ENCODE assay signal across 28 cellular contexts in genomic region chr15:45100884-45101622, GRCh38. TPM values are rescaled to one million over a fixed set of nuclear protein-coding genes. Genes with fewer than 3 reads are reported as not detected.
"Had no signal": no experiment of that assay in that cellular context is flagged by ENCODE, and none has a peak within 500 bp of the region (broad histone marks: within the 10 kb centered on the region; RNA-seq: fewer than 3 reads in every experiment).

No MANE protein-coding gene starts in this region.

- H3K79me2 ChIP-seq: hepatocyte had no signal

- H3K27ac Mint-ChIP-seq: activated B cell treated with CpG ODN at 0.5 μM for 24 hours; activated CD8-positive, alpha-beta T cell treated with anti-CD3 and anti-CD28 coated beads for 36 hours; activated naive CD4-positive, alpha-beta T cell treated with anti-CD3 and anti-CD28 coated beads, Interleukin-2, amount 10 ng/mL, durations not matched to agents 7 days and 5 days; activated naive CD8-positive, alpha-beta T cell treated with anti-CD3 and anti-CD28 coated beads, Interleukin-2, amount 50 U/mL, for 24 hours; activated T-helper 17 cell treated with anti-CD3 and anti-CD28 coated beads, Interleukin-2, amount 50 U/mL, for 72 hours; brain; endodermal cell; natural killer cell treated with Interleukin-12 subunit alpha and Interleukin-12 subunit beta and Interleukin-15 and Interleukin-18, amount 100 ng/mL, for 72 hours; stimulated activated memory B cell treated with anti-CD40 and anti-IgM and Interleukin-4, amounts not matched to agents 10 μg/mL and 1 μg/mL and 100 μg/mL, for 72 hours had no signal

- H3K9me3 ChIP-seq: colonic mucosa, lower lobe of right lung, prostate gland, right atrium auricular region, thoracic aorta, upper lobe of left lung had no signal

- H3K4me3 ChIP-seq: colonic mucosa, hepatocyte, lower lobe of right lung, prostate gland, right atrium auricular region, smooth muscle cell, thoracic aorta, upper lobe of left lung had no signal

- H2AFZ ChIP-seq: hepatocyte had no signal

- H3K36me3 Mint-ChIP-seq: activated naive CD4-positive, alpha-beta T cell treated with anti-CD3 and anti-CD28 coated beads, Interleukin-2, amount 10 ng/mL, durations not matched to agents 7 days and 5 days; brain; natural killer cell treated with Interleukin-12 subunit alpha and Interleukin-12 subunit beta and Interleukin-15 and Interleukin-18, amount 100 ng/mL, for 72 hours; stimulated activated memory B cell treated with anti-CD40 and anti-IgM and Interleukin-4, amounts not matched to agents 10 μg/mL and 1 μg/mL and 100 μg/mL, for 72 hours had no signal

- H3K4me2 ChIP-seq: hepatocyte, smooth muscle cell had no signal

- H3K4me3 Mint-ChIP-seq: activated B cell treated with CpG ODN at 0.5 μM for 24 hours; activated CD8-positive, alpha-beta T cell treated with anti-CD3 and anti-CD28 coated beads for 36 hours; activated naive CD4-positive, alpha-beta T cell treated with anti-CD3 and anti-CD28 coated beads, Interleukin-2, amount 10 ng/mL, durations not matched to agents 7 days and 5 days; activated naive CD8-positive, alpha-beta T cell treated with anti-CD3 and anti-CD28 coated beads, Interleukin-2, amount 50 U/mL, for 24 hours; activated T-helper 17 cell treated with anti-CD3 and anti-CD28 coated beads, Interleukin-2, amount 50 U/mL, for 72 hours; brain; endodermal cell; natural killer cell treated with Interleukin-12 subunit alpha and Interleukin-12 subunit beta and Interleukin-15 and Interleukin-18, amount 100 ng/mL, for 72 hours; stimulated activated memory B cell treated with anti-CD40 and anti-IgM and Interleukin-4, amounts not matched to agents 10 μg/mL and 1 μg/mL and 100 μg/mL, for 72 hours had no signal

- H3K9me3 Mint-ChIP-seq: activated B cell treated with CpG ODN at 0.5 μM for 24 hours; activated CD8-positive, alpha-beta T cell treated with anti-CD3 and anti-CD28 coated beads for 36 hours; activated naive CD4-positive, alpha-beta T cell treated with anti-CD3 and anti-CD28 coated beads, Interleukin-2, amount 10 ng/mL, durations not matched to agents 7 days and 5 days; activated naive CD8-positive, alpha-beta T cell treated with anti-CD3 and anti-CD28 coated beads, Interleukin-2, amount 50 U/mL, for 24 hours; activated T-helper 17 cell treated with anti-CD3 and anti-CD28 coated beads, Interleukin-2, amount 50 U/mL, for 72 hours; endodermal cell; natural killer cell treated with Interleukin-12 subunit alpha and Interleukin-12 subunit beta and Interleukin-15 and Interleukin-18, amount 100 ng/mL, for 72 hours; stimulated activated memory B cell treated with anti-CD40 and anti-IgM and Interleukin-4, amounts not matched to agents 10 μg/mL and 1 μg/mL and 100 μg/mL, for 72 hours had no signal

- H3K36me3 ChIP-seq: colonic mucosa, lower lobe of right lung, prostate gland, right atrium auricular region, thoracic aorta, upper lobe of left lung had no signal

- H3K27ac ChIP-seq: colonic mucosa, epithelial cell of prostate, foreskin keratinocyte, hepatocyte, lower lobe of right lung, prostate gland, right atrium auricular region, thoracic aorta, upper lobe of left lung had no signal

- H3K27me3 ChIP-seq: colonic mucosa, hepatocyte, right atrium auricular region, upper lobe of left lung had no signal

- H3K4me1 Mint-ChIP-seq: activated B cell treated with CpG ODN at 0.5 μM for 24 hours; activated naive CD4-positive, alpha-beta T cell treated with anti-CD3 and anti-CD28 coated beads, Interleukin-2, amount 10 ng/mL, durations not matched to agents 7 days and 5 days; activated naive CD8-positive, alpha-beta T cell treated with anti-CD3 and anti-CD28 coated beads, Interleukin-2, amount 50 U/mL, for 24 hours; activated T-helper 17 cell treated with anti-CD3 and anti-CD28 coated beads, Interleukin-2, amount 50 U/mL, for 72 hours; brain; stimulated activated memory B cell treated with anti-CD40 and anti-IgM and Interleukin-4, amounts not matched to agents 10 μg/mL and 1 μg/mL and 100 μg/mL, for 72 hours had no signal

- ATAC-seq: activated CD8-positive, alpha-beta T cell treated with anti-CD3 and anti-CD28 coated beads for 36 hours; activated naive CD8-positive, alpha-beta T cell treated with anti-CD3 and anti-CD28 coated beads, Interleukin-2, amount 50 U/mL, for 24 hours; activated T-helper 17 cell treated with anti-CD3 and anti-CD28 coated beads, Interleukin-2, amount 50 U/mL, for 72 hours; foreskin keratinocyte; lower lobe of right lung; natural killer cell treated with Interleukin-12 subunit alpha and Interleukin-12 subunit beta and Interleukin-15 and Interleukin-18, amount 100 ng/mL, for 72 hours; stimulated activated memory B cell treated with anti-CD40 and anti-IgM and Interleukin-4, amounts not matched to agents 10 μg/mL and 1 μg/mL and 100 μg/mL, for 72 hours had no signal

- H3K4me1 ChIP-seq: colonic mucosa, foreskin keratinocyte, lower lobe of right lung, prostate gland, right atrium auricular region, upper lobe of left lung had no signal

- H3K27me3 Mint-ChIP-seq: activated CD8-positive, alpha-beta T cell treated with anti-CD3 and anti-CD28 coated beads for 36 hours had no signal

- DNase-seq: activated B cell treated with CpG ODN at 0.5 μM for 24 hours; activated CD4-positive, alpha-beta T cell treated with anti-CD3 and anti-CD28 coated beads for 4 hours; activated CD8-positive, alpha-beta T cell treated with anti-CD3 and anti-CD28 coated beads for 36 hours; activated naive CD4-positive, alpha-beta T cell treated with anti-CD3 and anti-CD28 coated beads, Interleukin-2, amount 10 ng/mL, durations not matched to agents 7 days and 5 days; activated naive CD8-positive, alpha-beta T cell treated with anti-CD3 and anti-CD28 coated beads, Interleukin-2, amount 50 U/mL, for 24 hours; activated T-cell treated with anti-CD3 and anti-CD28 coated beads, Interleukin-2, amount 50 U/mL, for 1 hour; anterior cingulate cortex; central memory CD4-positive, alpha-beta T cell; colonic mucosa; endodermal cell; foreskin keratinocyte; islet precursor cell; lower lobe of right lung; occipital lobe; stimulated activated CD4-positive, alpha-beta T cell treated with anti-CD3 and anti-CD28 coated beads, Interleukin-4, amount 100 ng/mL, for 4 hours; upper lobe of left lung had no signal

RNA-seq across cellular contexts. Expression of gene DUOX2, which starts 12.9 kb away (rescaled TPM):
- total RNA-seq: activated B cell treated with CpG ODN at 0.5 μM for 24 hours; fibroblast of lung; occipital lobe; T-helper 2 cell treated with Interferon-gamma antibody and Interleukin-4, amounts not matched to agents 100 ng/mL and 5 ng/mL, for 36 hours had no signal
- polyA plus RNA-seq: fibroblast of lung had no signal

RNA-seq across cellular contexts. Expression of gene DUOXA2, which starts 13.1 kb away (rescaled TPM):
- total RNA-seq: activated B cell treated with CpG ODN at 0.5 μM for 24 hours; activated CD8-positive, alpha-beta T cell treated with anti-CD3 and anti-CD28 coated beads for 36 hours; endodermal cell; fibroblast of lung; foreskin keratinocyte; lower lobe of right lung; occipital lobe; prostate gland; right atrium auricular region; smooth muscle cell; T-helper 2 cell treated with Interferon-gamma antibody and Interleukin-4, amounts not matched to agents 100 ng/mL and 5 ng/mL, for 36 hours; thoracic aorta had no signal
- polyA plus RNA-seq: fibroblast of lung, foreskin keratinocyte, smooth muscle cell had no signal

RNA-seq across cellular contexts. Expression of gene DUOXA1, which starts 28.6 kb away (rescaled TPM):
- total RNA-seq: activated CD8-positive, alpha-beta T cell treated with anti-CD3 and anti-CD28 coated beads for 36 hours; fibroblast of lung; natural killer cell treated with Interleukin-12 subunit alpha and Interleukin-12 subunit beta and Interleukin-15 and Interleukin-18, amount 100 ng/mL, for 72 hours; T-helper 2 cell treated with Interferon-gamma antibody and Interleukin-4, amounts not matched to agents 100 ng/mL and 5 ng/mL, for 36 hours had no signal
- polyA plus RNA-seq: fibroblast of lung had no signal

RNA-seq across cellular contexts. Expression of gene DUOX1, which starts 28.7 kb away (rescaled TPM):
- total RNA-seq: activated CD8-positive, alpha-beta T cell treated with anti-CD3 and anti-CD28 coated beads for 36 hours; fibroblast of lung; occipital lobe; T-helper 2 cell treated with Interferon-gamma antibody and Interleukin-4, amounts not matched to agents 100 ng/mL and 5 ng/mL, for 36 hours had no signal
- polyA plus RNA-seq: fibroblast of lung had no signal
